In genomic region chr2:240519396-240520142, GRCh38 we compare ENCODE assay signal across 15 cellular contexts. TPM values are rescaled to one million over a fixed set of nuclear protein-coding genes. Genes with fewer than 3 reads are reported as not detected.
DNase-seq lines count a peak whose midpoint lies in the region; ATAC-seq, FAIRE-seq and TF ChIP-seq lines count a peak whose summit lies in the region.
"Had no signal": no experiment of that assay in that cellular context is flagged by ENCODE, and none has a peak within 500 bp of the region (broad histone marks: within the 10 kb centered on the region; RNA-seq: fewer than 3 reads in every experiment).

No MANE protein-coding gene starts in this region.

- TF ChIP-seq POLR2A in endothelial cell of umbilical vein (IDR thresholded peaks at IDR 0.05; ENCODE audit: low read depth, low read length) (no peak), vagina (IDR thresholded peaks at IDR 0.05) (no peak)

- H3K4ac ChIP-seq in mesenchymal stem cell (ENCODE audit: low read depth in 1 of 2, low read length in 2 of 2) = no peak overlapping the region

- 74% methylated on average over 26 of the region's 26 CpGs for WGBS in mesenchymal stem cell

- no peaks in the 10 kb centered on the region for H3K4me1 ChIP-seq in endothelial cell of umbilical vein (ENCODE audit: control insufficient read depth, extremely low read depth, insufficient read depth, low read length)
- H3K4me1 ChIP-seq in mesenchymal stem cell (ENCODE audit: control insufficient read depth, insufficient read depth, low read depth, low read length) = peaks cover 5% of the 10 kb centered on the region
- peaks cover 16% of the 10 kb centered on the region for H3K4me1 ChIP-seq in vagina
- H3K4me1 ChIP-seq: BE2C, gastrocnemius medialis had no signal

- H2BK15ac ChIP-seq in mesenchymal stem cell (ENCODE audit: low read depth, poor library complexity, severe bottlenecking) = no peak overlapping the region

- no peaks in the 10 kb centered on the region for H3K9me1 ChIP-seq in endothelial cell of umbilical vein (replicated peaks; ENCODE audit: control insufficient read depth, extremely low read depth, insufficient read depth, low read length)

- ATAC-seq in left ventricle myocardium superior = peak; percentile 32
- no peak for ATAC-seq in Right ventricle myocardium inferior
- no peak for ATAC-seq in stimulated activated naive CD8-positive, alpha-beta T cell treated with anti-CD3 and anti-CD28 coated beads, Interleukin-15, amount 100 ng/mL, for 72 hours
- ATAC-seq: gastrocnemius medialis had no signal

- POLR2A ChIA-PET in endothelial cell of umbilical vein (lab: Charles Lee) = no interaction called here

- H3K4me3 ChIP-seq in endothelial cell of umbilical vein (replicated peaks in 1 of 3; ENCODE audit: insufficient read depth in 1 of 3, low read depth in 1 of 3, low read length in 3 of 3) = no peak overlapping the region
- H3K4me3 ChIP-seq in mesenchymal stem cell (ENCODE audit: insufficient read depth in 1 of 2, low read depth in 1 of 2, low read length in 2 of 2) = peak overlapping the region in 1 of 2 experiments; percentile 64
- peak overlapping the region; percentile 2 to 13 for H3K4me3 ChIP-seq in vagina
- H3K4me3 ChIP-seq: cardiac muscle cell, gastrocnemius medialis had no signal

- no peak overlapping the region for H2AFZ ChIP-seq in endothelial cell of umbilical vein (ENCODE audit: low read depth, low read length)
- H2AFZ ChIP-seq in mesenchymal stem cell (ENCODE audit: low read depth, low read length) = no peak overlapping the region

- H2BK12ac ChIP-seq in mesenchymal stem cell (ENCODE audit: low read length in 2 of 2) = no peak overlapping the region

- no peak for TF ChIP-seq CTCF in endothelial cell of umbilical vein (IDR thresholded peaks at IDR 0.05; ENCODE audit: extremely low read depth in 1 of 2, insufficient read depth in 1 of 2, low read depth in 1 of 2, low read length in 2 of 2)
- no peak for TF ChIP-seq CTCF in vagina (IDR thresholded peaks at IDR 0.05)

- H4K8ac ChIP-seq in mesenchymal stem cell (ENCODE audit: low read length) = no peak overlapping the region

- no peaks in the 10 kb centered on the region for H3K79me1 ChIP-seq in mesenchymal stem cell (replicated peaks; ENCODE audit: low read length, poor library complexity, severe bottlenecking)

- no TSS peak for BruUV-seq in endothelial cell of umbilical vein (replicated peaks; lab: Mats Ljungman, UMichigan)

- dilution Hi-C loops in endothelial cell of umbilical vein (cut with MboI; ENCODE audit: extremely low pct_ligation_motif_present, low sequenced_read_pairs) = no loop called here

- no peak overlapping the region for H2AK5ac ChIP-seq in mesenchymal stem cell (ENCODE audit: low read length, severe bottlenecking)

- H3K9me3 Mint-ChIP-seq in stimulated activated naive CD8-positive, alpha-beta T cell treated with anti-CD3 and anti-CD28 coated beads, Interleukin-15, amount 100 ng/mL, for 72 hours = peaks cover 0 to 15% of the 10 kb centered on the region in 2 donors
- H3K9me3 Mint-ChIP-seq: activated T-cell treated with anti-CD3 and anti-CD28 coated beads, Interleukin-2, amount 50 U/mL, for 4 hours had no signal

- H3K27ac ChIP-seq in endothelial cell of umbilical vein (ENCODE audit: insufficient read depth, low read depth, low read length) (no peak overlapping the region), mesenchymal stem cell (ENCODE audit: low read length, poor library complexity, severe bottlenecking) (no peak overlapping the region), vagina (no peak overlapping the region)
- H3K27ac ChIP-seq: cardiac muscle cell, gastrocnemius medialis had no signal

- no peak overlapping the region for H3K23ac ChIP-seq in mesenchymal stem cell (ENCODE audit: low read length in 2 of 2)

- FAIRE-seq in endothelial cell of umbilical vein (lab: Jason Lieb, UNC) = no peak

- H4K91ac ChIP-seq in mesenchymal stem cell (ENCODE audit: low read length) = no peak overlapping the region

- H3K27me3 Mint-ChIP-seq in stimulated activated naive CD8-positive, alpha-beta T cell treated with anti-CD3 and anti-CD28 coated beads, Interleukin-15, amount 100 ng/mL, for 72 hours = no peaks in the 10 kb centered on the region

- no peak overlapping the region for H2BK120ac ChIP-seq in mesenchymal stem cell (ENCODE audit: low read depth, low read length)

- no peak for DNase-seq in left ventricle myocardium superior
- DNase-seq in Right ventricle myocardium inferior (ENCODE audit: missing footprints) = no peak
- DNase-seq in endothelial cell of umbilical vein (ENCODE audit: low read depth, low spot score) = no peak
- DNase-seq in mesenchymal stem cell = no peak
- DNase-seq in vagina (ENCODE audit: extremely low spot score in 2 of 2) = peak; percentile 60 to 87
- DNase-seq in foreskin melanocyte = no peak
- no peak for DNase-seq in stimulated activated naive CD8-positive, alpha-beta T cell treated with anti-CD3 and anti-CD28 coated beads, Interleukin-15, amount 100 ng/mL, for 72 hours
- DNase-seq in GM19238 (ENCODE audit: insufficient read length, low spot score) = no peak
- DNase-seq: activated T-cell treated with anti-CD3 and anti-CD28 coated beads, Interleukin-2, amount 50 U/mL, for 4 hours; BE2C; gastrocnemius medialis; NCI-H1048; NCI-H510A treated with DMSO at 0.1 percent for 48 hours had no signal

- H2BK5ac ChIP-seq in mesenchymal stem cell (ENCODE audit: low read depth, low read length, poor library complexity, severe bottlenecking) = no peak overlapping the region

- H3K9ac ChIP-seq in endothelial cell of umbilical vein (replicated peaks; ENCODE audit: extremely low read depth, insufficient read depth, low read length) = no peak overlapping the region
- peak overlapping the region; percentile 44 for H3K9ac ChIP-seq in mesenchymal stem cell (ENCODE audit: low read length)

- intact Hi-C loops in left ventricle myocardium superior (cut with micrococcal nuclease) (no loop called here), Right ventricle myocardium inferior (cut with DNase I) (loop anchor here (10.0 kb wide), 2 partner anchors 75 to 185 kb away; no protein-coding TSS in a partner anchor), endothelial cell of umbilical vein (cut with micrococcal nuclease) (no loop called here), vagina (cut with DNase I) (no loop called here)

- no peaks in the 10 kb centered on the region for H3K36me3 ChIP-seq in endothelial cell of umbilical vein (ENCODE audit: control insufficient read depth in 2 of 2, extremely low read depth in 1 of 2, insufficient read depth in 2 of 2, low read length in 2 of 2)
- H3K36me3 ChIP-seq in mesenchymal stem cell (ENCODE audit: control insufficient read depth in 1 of 2, insufficient read depth in 2 of 2, low read depth in 1 of 2, low read length in 2 of 2) = peaks cover 17 to 20% of the 10 kb centered on the region in 2 experiments
- H3K36me3 ChIP-seq in vagina = peaks cover 0 to 15% of the 10 kb centered on the region in 2 donors
- H3K36me3 ChIP-seq: cardiac muscle cell had no signal

- H3K4me3 Mint-ChIP-seq in stimulated activated naive CD8-positive, alpha-beta T cell treated with anti-CD3 and anti-CD28 coated beads, Interleukin-15, amount 100 ng/mL, for 72 hours = no peak overlapping the region
- H3K4me3 Mint-ChIP-seq: activated T-cell treated with anti-CD3 and anti-CD28 coated beads, Interleukin-2, amount 50 U/mL, for 4 hours; memory B cell had no signal

- no peaks in the 10 kb centered on the region for H3K79me2 ChIP-seq in endothelial cell of umbilical vein (ENCODE audit: control insufficient read depth, insufficient read depth, low read length)

- CTCF ChIA-PET in endothelial cell of umbilical vein (lab: Charles Lee) = interaction anchor here (0.9 kb wide), 1 partner anchor 321 kb away, joined by 3 read pairs; no protein-coding TSS in a partner anchor

- no peak overlapping the region for H3K14ac ChIP-seq in mesenchymal stem cell (ENCODE audit: low read length in 2 of 2)

- no peak overlapping the region for H3K18ac ChIP-seq in mesenchymal stem cell (ENCODE audit: low read depth in 1 of 2, low read length in 2 of 2)

- H3K4me2 ChIP-seq in endothelial cell of umbilical vein (ENCODE audit: insufficient read depth, low read length) = no peak overlapping the region
- no peak overlapping the region for H3K4me2 ChIP-seq in mesenchymal stem cell (ENCODE audit: low read length, poor library complexity, severe bottlenecking)

- H3K9me3 ChIP-seq in endothelial cell of umbilical vein (replicated peaks; ENCODE audit: control insufficient read depth, insufficient read depth, low read length) (no peaks in the 10 kb centered on the region), mesenchymal stem cell (ENCODE audit: control insufficient read depth, low read length) (no peaks in the 10 kb centered on the region), vagina (no peaks in the 10 kb centered on the region)
- H3K9me3 ChIP-seq: gastrocnemius medialis had no signal

- no peaks in the 10 kb centered on the region for H4K20me1 ChIP-seq in endothelial cell of umbilical vein (replicated peaks; ENCODE audit: control insufficient read depth, extremely low read depth, insufficient read depth, low read length)

- peaks cover 13% of the 10 kb centered on the region for H3K4me1 Mint-ChIP-seq in stimulated activated naive CD8-positive, alpha-beta T cell treated with anti-CD3 and anti-CD28 coated beads, Interleukin-15, amount 100 ng/mL, for 72 hours

- H3K27me3 ChIP-seq in endothelial cell of umbilical vein (ENCODE audit: control insufficient read depth in 2 of 2, insufficient read depth in 2 of 2, low read length in 2 of 2) = peaks cover 3 to 9% of the 10 kb centered on the region in 2 experiments
- H3K27me3 ChIP-seq in mesenchymal stem cell (ENCODE audit: control insufficient read depth in 1 of 2, insufficient read depth in 1 of 2, low read length in 2 of 2) = peaks cover 4 to 7% of the 10 kb centered on the region in 2 experiments
- H3K27me3 ChIP-seq in vagina = no peaks in the 10 kb centered on the region
- H3K27me3 ChIP-seq: BE2C had no signal

- no peak overlapping the region for H3K27ac Mint-ChIP-seq in stimulated activated naive CD8-positive, alpha-beta T cell treated with anti-CD3 and anti-CD28 coated beads, Interleukin-15, amount 100 ng/mL, for 72 hours
- H3K27ac Mint-ChIP-seq: memory B cell had no signal

RNA-seq across cellular contexts. Expression of gene ANKMY1, which starts 38.2 kb away (rescaled TPM):
- 5.1 TPM for total RNA-seq in left ventricle myocardium superior
- 5.9 TPM for total RNA-seq in Right ventricle myocardium inferior
- 12.2 and 16.0 TPM in 2 replicates for total RNA-seq in endothelial cell of umbilical vein
- 7.7 and 9.0 TPM in 2 replicates for polyA plus RNA-seq in endothelial cell of umbilical vein
- polyA plus RNA-seq in endothelial cell of umbilical vein (2011; cell fraction: cytosol; rRNA removed) = 3.4 and 5.0 TPM in 2 replicates
- 19.7 and 27.1 TPM in 2 replicates for polyA plus RNA-seq in endothelial cell of umbilical vein (2011; cell fraction: nucleus; rRNA removed)
- 7.6 and 8.0 TPM in 2 replicates for polyA plus RNA-seq in endothelial cell of umbilical vein (2012)
- 10.6 and 13.9 TPM in 2 replicates for polyA minus RNA-seq in endothelial cell of umbilical vein
- 9.9 TPM for polyA minus RNA-seq in endothelial cell of umbilical vein (2011; cell fraction: cytosol; rRNA and poly(A)+ RNA removed)
- polyA minus RNA-seq in endothelial cell of umbilical vein (2011; cell fraction: nucleus; rRNA and poly(A)+ RNA removed) = 25.4 and 27.0 TPM in 2 replicates
- polyA plus RNA-seq in mesenchymal stem cell (2013, experiment 1 of 2) = 3.6 TPM
- polyA plus RNA-seq in mesenchymal stem cell (2013, experiment 2 of 2) = 2.7 TPM
- total RNA-seq in vagina = 20.6 TPM

RNA-seq across cellular contexts. Expression of gene DUSP28, which starts 40.6 kb away (rescaled TPM):
- total RNA-seq in left ventricle myocardium superior (13.2 TPM), Right ventricle myocardium inferior (14.4 TPM), endothelial cell of umbilical vein (2.1 and 2.2 TPM in 2 replicates), vagina (5.9 TPM)
- polyA plus RNA-seq in endothelial cell of umbilical vein = 4.3 and 5.7 TPM in 2 replicates
- polyA plus RNA-seq in endothelial cell of umbilical vein (2011; cell fraction: cytosol; rRNA removed) = 2.2 and 3.2 TPM in 2 replicates
- 3.0 and 3.8 TPM in 2 replicates for polyA plus RNA-seq in endothelial cell of umbilical vein (2011; cell fraction: nucleus; rRNA removed)
- polyA plus RNA-seq in endothelial cell of umbilical vein (2012) = 3.0 and 3.8 TPM in 2 replicates
- polyA minus RNA-seq in endothelial cell of umbilical vein = 1.4 and 4.7 TPM in 2 replicates
- 0.51 TPM for polyA minus RNA-seq in endothelial cell of umbilical vein (2011; cell fraction: cytosol; rRNA and poly(A)+ RNA removed)
- polyA minus RNA-seq in endothelial cell of umbilical vein (2011; cell fraction: nucleus; rRNA and poly(A)+ RNA removed) = 3.1 and 4.6 TPM in 2 replicates
- 3.5 TPM for polyA plus RNA-seq in mesenchymal stem cell (2013, experiment 1 of 2)
- polyA plus RNA-seq in mesenchymal stem cell (2013, experiment 2 of 2) = 4.1 TPM

RNA-seq across cellular contexts. Expression of gene RNPEPL1, which starts 48.7 kb away (rescaled TPM):
- 105 TPM for total RNA-seq in left ventricle myocardium superior
- total RNA-seq in Right ventricle myocardium inferior = 98.4 TPM
- total RNA-seq in endothelial cell of umbilical vein = 62.1 and 67.1 TPM in 2 replicates
- polyA plus RNA-seq in endothelial cell of umbilical vein = 35.8 and 47.3 TPM in 2 replicates
- 27.5 and 41.8 TPM in 2 replicates for polyA plus RNA-seq in endothelial cell of umbilical vein (2011; cell fraction: cytosol; rRNA removed)
- polyA plus RNA-seq in endothelial cell of umbilical vein (2011; cell fraction: nucleus; rRNA removed) = 45.9 and 55.5 TPM in 2 replicates
- polyA plus RNA-seq in endothelial cell of umbilical vein (2012) = 42.5 and 75.3 TPM in 2 replicates
- polyA minus RNA-seq in endothelial cell of umbilical vein = 17.3 and 23.2 TPM in 2 replicates
- polyA minus RNA-seq in endothelial cell of umbilical vein (2011; cell fraction: cytosol; rRNA and poly(A)+ RNA removed) = 28.5 TPM
- 14.5 and 21.9 TPM in 2 replicates for polyA minus RNA-seq in endothelial cell of umbilical vein (2011; cell fraction: nucleus; rRNA and poly(A)+ RNA removed)
- 42.6 TPM for polyA plus RNA-seq in mesenchymal stem cell (2013, experiment 1 of 2)
- polyA plus RNA-seq in mesenchymal stem cell (2013, experiment 2 of 2) = 43.8 TPM
- total RNA-seq in vagina = 65.1 TPM

Comparison
In these comparisons a context has a peak if more than half of its experiments do, and no peak if none do; other contexts are left out.
1. DNase-seq: peak in vagina (2 of 2); none in left ventricle myocardium superior (single experiment), Right ventricle myocardium inferior (single experiment), endothelial cell of umbilical vein (single experiment), mesenchymal stem cell (single experiment), foreskin melanocyte (single experiment), stimulated activated naive CD8-positive, alpha-beta T cell treated with anti-CD3 and anti-CD28 coated beads, Interleukin-15, amount 100 ng/mL, for 72 hours (0 of 2) and GM19238 (single experiment).
2. H3K4me3 ChIP-seq: peak in vagina (2 of 2); none in endothelial cell of umbilical vein (0 of 3).